8 cellular contexts compared by ENCODE assay signal in genomic region chr16:8957509-8958157, GRCh38. TPM values are rescaled to one million over a fixed set of nuclear protein-coding genes. Genes with fewer than 3 reads are reported as not detected.
DNase-seq lines count a peak whose midpoint lies in the region; ATAC-seq, FAIRE-seq and TF ChIP-seq lines count a peak whose summit lies in the region.

No MANE protein-coding gene starts in this region.

- no peak for TF ChIP-seq POLR2A in esophagus muscularis mucosa (IDR thresholded peaks at IDR 0.05; ENCODE audit: low read depth)

- H2AFZ ChIP-seq in SU-DHL-6 (ENCODE audit: low read depth, low read length, severe bottlenecking): no peak overlapping the region

- H3K79me2 ChIP-seq in SU-DHL-6 (ENCODE audit: insufficient read depth, low read length): peaks cover 93% of the 10 kb centered on the region

- no peak for DNase-seq in activated CD4-positive, alpha-beta T cell treated with anti-CD3 and anti-CD28 coated beads, Interleukin-2, amount 10 ng/mL, durations not matched to agents 24 days and 14 days
- DNase-seq in activated CD4-positive, alpha-beta T cell treated with anti-CD3 and anti-CD28 coated beads, Interleukin-2, amount 50 U/mL, for 1 hour: no peak
- DNase-seq in esophagus muscularis mucosa (ENCODE audit: extremely low spot score) (no peak), small intestine (peak; percentile 54), HuH-7 (ENCODE audit: low spot score) (no peak)

- no peak for ATAC-seq in GM19455 (IDR thresholded peaks at IDR 0.05; ENCODE audit: unreplicated experiment)
- no peak for ATAC-seq in GM18909 (IDR thresholded peaks at IDR 0.05; ENCODE audit: poor library complexity, unreplicated experiment)

- H3K9me3 ChIP-seq in SU-DHL-6 (ENCODE audit: insufficient read depth, low read length) (no peaks in the 10 kb centered on the region), esophagus muscularis mucosa (no peaks in the 10 kb centered on the region), small intestine (ENCODE audit: control insufficient read depth, low read depth) (no peaks in the 10 kb centered on the region)

- peak overlapping the region; percentile 90 for H3K27ac ChIP-seq in SU-DHL-6 (ENCODE audit: low read depth, low read length)
- peak overlapping the region; percentile 40 to 69 (median 46) for H3K27ac ChIP-seq in esophagus muscularis mucosa (replicated peaks in 1 of 4)
- H3K27ac ChIP-seq in small intestine (ENCODE audit: low read depth in 1 of 2, low read length in 1 of 2): peak overlapping the region; percentile 49 to 59

- no peaks in the 10 kb centered on the region for H3K9me2 ChIP-seq in SU-DHL-6 (replicated peaks; ENCODE audit: insufficient read depth, low read length)

- H3K9me3 Mint-ChIP-seq in activated CD4-positive, alpha-beta T cell treated with anti-CD3 and anti-CD28 coated beads, Interleukin-2, amount 10 ng/mL, durations not matched to agents 24 days and 14 days: no peaks in the 10 kb centered on the region

- no peak for FAIRE-seq in small intestine (lab: Jason Lieb, UNC)

- peaks cover 76% of the 10 kb centered on the region for H3K4me1 Mint-ChIP-seq in activated CD4-positive, alpha-beta T cell treated with anti-CD3 and anti-CD28 coated beads, Interleukin-2, amount 10 ng/mL, durations not matched to agents 24 days and 14 days

- H3K9ac ChIP-seq in SU-DHL-6 (ENCODE audit: low read length): peak overlapping the region; percentile 85

- intact Hi-C loops in activated CD4-positive, alpha-beta T cell treated with anti-CD3 and anti-CD28 coated beads, Interleukin-2, amount 10 ng/mL, durations not matched to agents 24 days and 14 days (cut with micrococcal nuclease): loop anchor here (1.0 to 5.0 kb wide), 2 partner anchors 7 to 50 kb away; no protein-coding TSS in a partner anchor
- intact Hi-C loops in esophagus muscularis mucosa (cut with DNase I): no loop called here

- peak overlapping the region; percentile 88 for H3K27ac Mint-ChIP-seq in activated CD4-positive, alpha-beta T cell treated with anti-CD3 and anti-CD28 coated beads, Interleukin-2, amount 10 ng/mL, durations not matched to agents 24 days and 14 days

- H3K4me1 ChIP-seq in esophagus muscularis mucosa (peaks cover 83 to 94% (median 93%) of the 10 kb centered on the region in 4 donors), small intestine (ENCODE audit: control insufficient read depth in 2 of 2, insufficient read depth in 1 of 2, low read depth in 1 of 2, low read length in 1 of 2) (peaks cover 16 to 47% of the 10 kb centered on the region in 2 donors)

- H3K36me3 Mint-ChIP-seq in activated CD4-positive, alpha-beta T cell treated with anti-CD3 and anti-CD28 coated beads, Interleukin-2, amount 10 ng/mL, durations not matched to agents 24 days and 14 days (ENCODE audit: low read depth): peaks cover 10% of the 10 kb centered on the region

- H3K36me3 ChIP-seq in SU-DHL-6 (ENCODE audit: low read length) (no peaks in the 10 kb centered on the region), esophagus muscularis mucosa (no peaks in the 10 kb centered on the region), small intestine (ENCODE audit: control insufficient read depth in 2 of 2, insufficient read depth in 2 of 2, low read length in 2 of 2) (no peaks in the 10 kb centered on the region)

- WGBS in esophagus muscularis mucosa: 80% methylated on average over 9 of the region's 9 CpGs
- WGBS in small intestine, 3 donors: 9 to 45% (median 19%) methylated on average over 9 of the region's 9 CpGs

- H3K4me3 ChIP-seq in SU-DHL-6 (ENCODE audit: insufficient read depth, low read length, poor library complexity, severe bottlenecking) (peak overlapping the region; percentile 34), esophagus muscularis mucosa (peak overlapping the region in 1 of 4 donors; percentile 24), small intestine (ENCODE audit: low read depth in 1 of 2, low read length in 2 of 2) (peak overlapping the region in 1 of 2 donors; percentile 1)

- no peaks in the 10 kb centered on the region for H3K27me3 ChIP-seq in SU-DHL-6 (ENCODE audit: low read length)
- no peaks in the 10 kb centered on the region for H3K27me3 ChIP-seq in esophagus muscularis mucosa
- no peaks in the 10 kb centered on the region for H3K27me3 ChIP-seq in small intestine (ENCODE audit: control insufficient read depth in 2 of 2, insufficient read depth in 2 of 2, low read length in 2 of 2)

- TF ChIP-seq EP300 in esophagus muscularis mucosa (IDR thresholded peaks at IDR 0.05): no peak

- H3K4me2 ChIP-seq in SU-DHL-6 (ENCODE audit: low read depth, low read length, poor library complexity, severe bottlenecking): peak overlapping the region; percentile 74

- H3F3A ChIP-seq in SU-DHL-6 (ENCODE audit: insufficient read depth): peaks cover 53% of the 10 kb centered on the region

- H4K20me1 ChIP-seq in SU-DHL-6 (ENCODE audit: low read depth, low read length): peaks cover 17% of the 10 kb centered on the region; the same call in 1 of the 2 replicates

- TF ChIP-seq CTCF in SU-DHL-6 (IDR thresholded peaks at IDR 0.05; ENCODE audit: insufficient read depth, low read length, poor library complexity, severe bottlenecking) (no peak), esophagus muscularis mucosa (IDR thresholded peaks at IDR 0.05) (no peak)

- H3K4me3 Mint-ChIP-seq in activated CD4-positive, alpha-beta T cell treated with anti-CD3 and anti-CD28 coated beads, Interleukin-2, amount 10 ng/mL, durations not matched to agents 24 days and 14 days: peak overlapping the region; percentile 94

- no peaks in the 10 kb centered on the region for H3K27me3 Mint-ChIP-seq in activated CD4-positive, alpha-beta T cell treated with anti-CD3 and anti-CD28 coated beads, Interleukin-2, amount 10 ng/mL, durations not matched to agents 24 days and 14 days

RNA-seq across cellular contexts. Expression of gene USP7, which starts 6.1 kb away (rescaled TPM):
- 180 and 186 TPM in 2 replicates for total RNA-seq in activated CD4-positive, alpha-beta T cell treated with anti-CD3 and anti-CD28 coated beads, Interleukin-2, amount 10 ng/mL, durations not matched to agents 24 days and 14 days
- 10 to 100 TPM; 67.9 to 84.7 (median 73.3) TPM for total RNA-seq in esophagus muscularis mucosa
- polyA plus RNA-seq in small intestine: 10 to 100 TPM; 31.6 to 39.6 (median 32.4) TPM
